Comparison of ENCODE assay signal across 21 cellular contexts in the genomic region with DNA sequence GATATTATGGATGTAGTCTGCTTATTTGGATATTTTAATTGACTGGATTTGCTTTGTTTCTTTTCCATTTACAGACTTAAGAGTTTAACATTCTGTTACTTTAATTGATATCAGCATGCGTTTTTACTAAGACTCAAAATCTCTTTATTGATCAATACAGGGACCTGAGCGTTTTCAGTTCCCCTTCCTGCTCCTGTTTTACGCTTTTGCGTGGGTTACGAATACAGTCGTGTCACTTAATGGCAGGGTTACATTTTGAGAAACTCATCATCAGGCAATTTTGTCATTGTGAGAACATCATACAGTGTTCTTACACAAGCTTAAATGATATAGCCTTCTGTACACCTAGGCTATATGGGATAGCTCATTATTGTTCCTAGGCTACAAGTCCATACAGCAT.
"Had no signal": no experiment of that assay in that cellular context is flagged by ENCODE, and none has a peak within 500 bp of the region (broad histone marks: within the 10 kb centered on the region; RNA-seq: fewer than 3 reads in every experiment).

No MANE protein-coding gene starts in this region.

- DNase-seq: activated CD4-positive, alpha-beta T cell treated with anti-CD3 and anti-CD28 coated beads for 1 hour; activated gamma-delta T cell treated with Interleukin-2 at 50 U/mL for 16 hours; activated T-cell treated with anti-CD3 and anti-CD28 coated beads, Interleukin-2, amount 50 U/mL, for 1 hour; anterior cingulate cortex; body of pancreas; immature natural killer cell; naive thymus-derived CD4-positive, alpha-beta T cell; occipital lobe; right lobe of liver; stimulated activated naive CD4-positive, alpha-beta T cell; WERI-Rb-1 had no signal

- H3K27ac Mint-ChIP-seq: activated naive CD4-positive, alpha-beta T cell treated with anti-CD3 and anti-CD28 coated beads, Interleukin-2, amount 50 U/mL, for 24 hours; immature natural killer cell; naive thymus-derived CD4-positive, alpha-beta T cell; T-helper 2 cell treated with Interferon-gamma antibody and Interleukin-4, amounts not matched to agents 5 μg/mL and 100 μg/mL, for 36 hours; type B pancreatic cell had no signal

- H3K36me3 ChIP-seq: cardiac muscle cell, right lobe of liver, thoracic aorta, WERI-Rb-1 had no signal

- H3K4me1 Mint-ChIP-seq: activated naive CD4-positive, alpha-beta T cell treated with anti-CD3 and anti-CD28 coated beads, Interleukin-2, amount 50 U/mL, for 24 hours; immature natural killer cell; naive thymus-derived CD4-positive, alpha-beta T cell; neural crest cell had no signal

- H3K27me3 Mint-ChIP-seq: activated naive CD4-positive, alpha-beta T cell treated with anti-CD3 and anti-CD28 coated beads, Interleukin-2, amount 50 U/mL, for 24 hours; naive thymus-derived CD4-positive, alpha-beta T cell; type B pancreatic cell had no signal

- H3K9me3 Mint-ChIP-seq: activated naive CD4-positive, alpha-beta T cell treated with anti-CD3 and anti-CD28 coated beads, Interleukin-2, amount 50 U/mL, for 24 hours; immature natural killer cell; neural crest cell; T-helper 2 cell treated with Interferon-gamma antibody and Interleukin-4, amounts not matched to agents 5 μg/mL and 100 μg/mL, for 36 hours; type B pancreatic cell had no signal

- ATAC-seq: body of pancreas; left lobe of liver; naive thymus-derived CD4-positive, alpha-beta T cell; right lobe of liver had no signal

- H3K4me1 ChIP-seq: body of pancreas, right lobe of liver had no signal

- H3K4me3 Mint-ChIP-seq: activated naive CD4-positive, alpha-beta T cell treated with anti-CD3 and anti-CD28 coated beads, Interleukin-2, amount 50 U/mL, for 24 hours; immature natural killer cell; naive thymus-derived CD4-positive, alpha-beta T cell; neural crest cell; T-helper 2 cell treated with Interferon-gamma antibody and Interleukin-4, amounts not matched to agents 5 μg/mL and 100 μg/mL, for 36 hours; type B pancreatic cell had no signal

- H3K27ac ChIP-seq: body of pancreas, cardiac muscle cell, hepatocyte, right lobe of liver, skin epidermis, thoracic aorta, WERI-Rb-1 had no signal

- H3K27me3 ChIP-seq: body of pancreas, cardiac muscle cell, hepatocyte, right lobe of liver had no signal

- H3K36me3 Mint-ChIP-seq: immature natural killer cell had no signal

- H3K4me3 ChIP-seq: body of pancreas, cardiac muscle cell, hepatocyte, lung, right lobe of liver, skin epidermis, thoracic aorta had no signal

- H3K9me3 ChIP-seq: body of pancreas, right lobe of liver, thoracic aorta had no signal
